22 cellular contexts compared by ENCODE assay signal in the genomic region with DNA sequence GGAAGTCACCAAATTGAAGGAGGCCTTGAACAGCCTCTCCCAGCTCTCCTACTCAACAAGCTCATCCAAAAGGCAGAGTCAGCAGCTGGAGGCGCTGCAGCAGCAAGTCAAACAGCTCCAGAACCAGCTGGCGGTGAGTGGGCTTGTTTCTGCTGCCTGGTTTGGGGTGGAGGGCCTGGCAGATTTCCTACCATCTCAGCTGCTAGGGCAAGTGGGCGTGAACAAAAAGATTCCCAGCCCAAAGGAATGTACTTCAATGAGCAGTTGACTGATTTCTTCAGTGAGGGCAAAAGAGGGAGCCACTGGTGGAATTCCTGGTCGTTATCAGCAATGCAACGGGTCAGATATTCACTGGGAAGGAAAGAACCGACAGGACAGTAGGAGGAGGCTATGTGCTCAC. TPM values are rescaled to one million over a fixed set of nuclear protein-coding genes. Genes with fewer than 3 reads are reported as not detected.
DNase-seq lines count a peak whose midpoint lies in the region; ATAC-seq, FAIRE-seq and TF ChIP-seq lines count a peak whose summit lies in the region.
"Had no signal": no experiment of that assay in that cellular context is flagged by ENCODE, and none has a peak within 500 bp of the region (broad histone marks: within the 10 kb centered on the region; RNA-seq: fewer than 3 reads in every experiment).

No MANE protein-coding gene starts in this region.

- H3K79me2 ChIP-seq in astrocyte (ENCODE audit: insufficient read depth, low read length), result peaks cover 20% of the 10 kb centered on the region

- intact Hi-C loops in gastrocnemius medialis (cut with DNase I; ENCODE audit: low total_unique reads), result no loop called here

- ATAC-seq in HG03571 (IDR thresholded peaks at IDR 0.05; ENCODE audit: unreplicated experiment), result no peak
- ATAC-seq in gastrocnemius medialis, result no peak
- ATAC-seq in GM19328 (IDR thresholded peaks at IDR 0.05; ENCODE audit: unreplicated experiment), result no peak
- ATAC-seq: GM12878, PC-3 had no signal

- peaks cover 9% of the 10 kb centered on the region for H3K4me1 Mint-ChIP-seq in astrocyte (ENCODE audit: low read depth, unreplicated experiment)

- no peak overlapping the region for H3K27ac Mint-ChIP-seq in astrocyte (ENCODE audit: unreplicated experiment)

- H3K9me3 ChIP-seq in astrocyte (ENCODE audit: insufficient read depth, low read depth, low read length), result no peaks in the 10 kb centered on the region
- H3K9me3 ChIP-seq in gastrocnemius medialis, result no peaks in the 10 kb centered on the region

- no peak for TF ChIP-seq POLR2A in gastrocnemius medialis (IDR thresholded peaks at IDR 0.05)

- no peaks in the 10 kb centered on the region for H3K4me1 ChIP-seq in astrocyte (ENCODE audit: insufficient read depth, low read length)
- H3K4me1 ChIP-seq in gastrocnemius medialis, result no peaks in the 10 kb centered on the region
- H3K4me1 ChIP-seq: BLaER1 treated with 17β-estradiol and CSF1 and Interleukin-3, amounts not matched to agents 10 nM and 100 nM had no signal

- H3K4me2 ChIP-seq in astrocyte (ENCODE audit: low read length), result no peak overlapping the region
- H3K4me2 ChIP-seq: BLaER1 treated with 17β-estradiol and CSF1 and Interleukin-3, amounts not matched to agents 10 nM and 100 nM had no signal

- H2AFZ ChIP-seq in astrocyte (ENCODE audit: low read depth, low read length), result no peak overlapping the region

- no peak overlapping the region for H3K27ac ChIP-seq in astrocyte (ENCODE audit: low read depth, low read length)
- H3K27ac ChIP-seq in gastrocnemius medialis, result no peak overlapping the region
- H3K27ac ChIP-seq: BLaER1 treated with 17β-estradiol and CSF1 and Interleukin-3, amounts not matched to agents 10 nM and 100 nM; RWPE1 had no signal

- peak; percentile 61 for DNase-seq in ELF-1 (ENCODE audit: low read depth, low spot score)
- DNase-seq in astrocyte (ENCODE audit: low read depth), result peak; percentile 70
- peak; percentile 64 for DNase-seq in islet precursor cell
- peak; percentile 24 for DNase-seq in non-pigmented ciliary epithelial cell (ENCODE audit: low read depth)
- no peak for DNase-seq in gastrocnemius medialis
- DNase-seq in AG08396 (ENCODE audit: low spot score), result no peak
- DNase-seq: 8988T, DMS79 treated with DMSO at 0.1 percent for 48 hours, GOT3, KG1, NCI-H1436 treated with DMSO at 0.1 percent for 48 hours, NCI-H2029 treated with DMSO at 0.1 percent for 48 hours, NCI-H2171 treated with DMSO at 0.1 percent for 48 hours, NCI-H82, PC-3 had no signal

- H3K36me3 Mint-ChIP-seq in astrocyte (ENCODE audit: low read depth, unreplicated experiment), result peaks cover 58% of the 10 kb centered on the region

- no peaks in the 10 kb centered on the region for H3K27me3 Mint-ChIP-seq in astrocyte (ENCODE audit: low read depth, unreplicated experiment)

- no peaks in the 10 kb centered on the region for H3K9me3 Mint-ChIP-seq in astrocyte (ENCODE audit: unreplicated experiment)

- no peaks in the 10 kb centered on the region for H3K27me3 ChIP-seq in astrocyte (ENCODE audit: insufficient read depth, low read length)
- no peaks in the 10 kb centered on the region for H3K27me3 ChIP-seq in gastrocnemius medialis
- H3K27me3 ChIP-seq: BLaER1 treated with 17β-estradiol and CSF1 and Interleukin-3, amounts not matched to agents 10 nM and 100 nM had no signal

- no peak overlapping the region for H3K4me3 Mint-ChIP-seq in astrocyte (ENCODE audit: unreplicated experiment)

- no peak overlapping the region for H3K9ac ChIP-seq in astrocyte (ENCODE audit: low read length)
- H3K9ac ChIP-seq: BLaER1 treated with 17β-estradiol and CSF1 and Interleukin-3, amounts not matched to agents 10 nM and 100 nM had no signal

- H3K36me3 ChIP-seq in astrocyte (ENCODE audit: insufficient read depth, low read length) (peaks cover 80% of the 10 kb centered on the region), gastrocnemius medialis (no peaks in the 10 kb centered on the region)

- in situ Hi-C loops in gastrocnemius medialis (cut with MboI; ENCODE audit: low sequenced_read_pairs in 4 of 4), result no loop called here

- TF ChIP-seq CTCF in astrocyte (IDR thresholded peaks at IDR 0.05; ENCODE audit: insufficient read depth, low read depth, low read length) (no peak), gastrocnemius medialis (IDR thresholded peaks at IDR 0.05 in 4 of 5, conservative IDR thresholded peaks at IDR 0.05 in 1 of 5) (no peak)

- H3K4me3 ChIP-seq in astrocyte (ENCODE audit: insufficient read depth, low read depth, low read length) (no peak overlapping the region), gastrocnemius medialis (no peak overlapping the region)
- H3K4me3 ChIP-seq: BLaER1 treated with 17β-estradiol and CSF1 and Interleukin-3, amounts not matched to agents 10 nM and 100 nM; GM12878 had no signal

- peaks cover 16% of the 10 kb centered on the region for H4K20me1 ChIP-seq in astrocyte (ENCODE audit: insufficient read depth, low read length)
- H4K20me1 ChIP-seq: BLaER1 treated with 17β-estradiol and CSF1 and Interleukin-3, amounts not matched to agents 10 nM and 100 nM had no signal

- no peak for FAIRE-seq in astrocyte (lab: Jason Lieb, UNC)
- FAIRE-seq: G401.6, GM12878 had no signal

RNA-seq across cellular contexts. Expression of a gene that starts 12.6 kb away (rescaled TPM):
- 0.16 and 1.2 TPM in 2 replicates for total RNA-seq in astrocyte
- total RNA-seq in gastrocnemius medialis, result not detected
- total RNA-seq: M059J had no signal

Comparison
In these comparisons a context has a peak if more than half of its experiments do, and no peak if none do; other contexts are left out.
1. DNase-seq: peak in ELF-1 (single experiment), astrocyte (single experiment), islet precursor cell (single experiment) and non-pigmented ciliary epithelial cell (single experiment); none in gastrocnemius medialis (0 of 2) and AG08396 (single experiment).